Comparison of ENCODE assay signal across 9 cellular contexts in the genomic region with DNA sequence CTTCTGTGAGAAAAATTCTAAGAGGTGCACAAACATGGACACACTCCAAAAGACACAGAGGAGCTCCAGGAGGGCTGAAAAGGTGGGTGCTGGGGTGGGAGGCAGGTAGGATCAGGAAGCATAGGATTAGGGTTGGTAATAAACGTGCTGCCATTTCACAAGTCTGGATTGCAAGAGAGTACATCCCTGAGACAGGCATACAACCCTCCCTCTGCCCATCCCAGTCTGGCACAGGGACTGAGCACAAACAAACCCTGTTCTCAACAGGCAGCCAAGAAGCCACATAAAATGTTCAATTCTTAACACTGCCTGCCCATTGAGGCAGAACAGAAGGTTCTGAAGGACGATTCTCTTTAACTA. TPM values are rescaled to one million over a fixed set of nuclear protein-coding genes. Genes with fewer than 3 reads are reported as not detected.
DNase-seq lines count a peak whose midpoint lies in the region; ATAC-seq, FAIRE-seq and TF ChIP-seq lines count a peak whose summit lies in the region.
"Had no signal": no experiment of that assay in that cellular context is flagged by ENCODE, and none has a peak within 500 bp of the region (broad histone marks: within the 10 kb centered on the region; RNA-seq: fewer than 3 reads in every experiment).

No MANE protein-coding gene starts in this region.

- peak; percentile 19 for ATAC-seq in GM19463 (IDR thresholded peaks at IDR 0.05; ENCODE audit: unreplicated experiment)
- no peak for ATAC-seq in stimulated activated effector memory CD8-positive, alpha-beta T cell treated with anti-CD3 and anti-CD28 coated beads, Interleukin-12 subunit alpha, Interleukin-12 subunit beta, amount 100 ng/mL, for 72 hours

- no peak for TF ChIP-seq CTCF in LNCaP clone FGC (IDR thresholded peaks at IDR 0.05; ENCODE audit: control insufficient read depth, extremely low read depth, insufficient read depth)
- TF ChIP-seq CTCF in endothelial cell of umbilical vein (IDR thresholded peaks at IDR 0.05; ENCODE audit: extremely low read depth in 1 of 2, insufficient read depth in 1 of 2, low read depth in 1 of 2, low read length in 2 of 2), result no peak
- no peak for TF ChIP-seq CTCF in glutamatergic neuron (IDR thresholded peaks at IDR 0.05; ENCODE audit: partially characterized antibody, unreplicated experiment)

- H3K9me3 ChIP-seq in BLaER1, result no peaks in the 10 kb centered on the region
- H3K9me3 ChIP-seq in endothelial cell of umbilical vein (replicated peaks; ENCODE audit: control insufficient read depth, insufficient read depth, low read length), result no peaks in the 10 kb centered on the region

- peaks cover 76% of the 10 kb centered on the region for H3K79me2 ChIP-seq in endothelial cell of umbilical vein (ENCODE audit: control insufficient read depth, insufficient read depth, low read length)

- H3K9ac ChIP-seq in BLaER1, result peak overlapping the region; percentile 42; the same call in 1 of the 2 replicates
- peak overlapping the region; percentile 93 for H3K9ac ChIP-seq in endothelial cell of umbilical vein (replicated peaks; ENCODE audit: extremely low read depth, insufficient read depth, low read length)

- no peak overlapping the region for H3K4me3 ChIP-seq in BLaER1
- peak overlapping the region; percentile 12; the same call in 1 of the 2 replicates for H3K4me3 ChIP-seq in LNCaP clone FGC (ENCODE audit: low read depth, low read length)
- H3K4me3 ChIP-seq in endothelial cell of umbilical vein (replicated peaks in 1 of 3; ENCODE audit: insufficient read depth in 1 of 3, low read depth in 1 of 3, low read length in 3 of 3), result peak overlapping the region in 2 of 3 experiments; percentile 2 to 49

- H3K27me3 ChIP-seq in BLaER1 (no peaks in the 10 kb centered on the region), endothelial cell of umbilical vein (ENCODE audit: control insufficient read depth in 2 of 2, insufficient read depth in 2 of 2, low read length in 2 of 2) (no peaks in the 10 kb centered on the region)

- dilution Hi-C loops in endothelial cell of umbilical vein (cut with MboI; ENCODE audit: extremely low pct_ligation_motif_present, low sequenced_read_pairs), result no loop called here

- H3K36me3 ChIP-seq in BLaER1 (peaks cover 11% of the 10 kb centered on the region), endothelial cell of umbilical vein (ENCODE audit: control insufficient read depth in 2 of 2, extremely low read depth in 1 of 2, insufficient read depth in 2 of 2, low read length in 2 of 2) (no peaks in the 10 kb centered on the region)

- no peak for TF ChIP-seq POLR2A in endothelial cell of umbilical vein (IDR thresholded peaks at IDR 0.05; ENCODE audit: low read depth, low read length)

- intact Hi-C loops in endothelial cell of umbilical vein (cut with micrococcal nuclease), result loop anchor here (1.0 to 10.0 kb wide), 3 partner anchors 18 to 385 kb away; partner anchors contain the start of genes ATM, NPAT and SLC35F2

- peaks cover 28% of the 10 kb centered on the region for H3K4me1 Mint-ChIP-seq in stimulated activated effector memory CD8-positive, alpha-beta T cell treated with anti-CD3 and anti-CD28 coated beads, Interleukin-12 subunit alpha, Interleukin-12 subunit beta, amount 100 ng/mL, for 72 hours
- H3K4me1 Mint-ChIP-seq in glutamatergic neuron (ENCODE audit: low read depth, unreplicated experiment), result no peaks in the 10 kb centered on the region

- peak overlapping the region; percentile 44 for H3K4me3 Mint-ChIP-seq in stimulated activated effector memory CD8-positive, alpha-beta T cell treated with anti-CD3 and anti-CD28 coated beads, Interleukin-12 subunit alpha, Interleukin-12 subunit beta, amount 100 ng/mL, for 72 hours
- H3K4me3 Mint-ChIP-seq in glutamatergic neuron (ENCODE audit: unreplicated experiment), result no peak overlapping the region

- POLR2A ChIA-PET in endothelial cell of umbilical vein (lab: Charles Lee), result interaction anchor here (0.5 to 1.4 kb wide), 4 partner anchors 13 to 21 kb away, joined by 4 to 6 read pairs (median 5); no protein-coding TSS in a partner anchor

- no peaks in the 10 kb centered on the region for H3K27me3 Mint-ChIP-seq in glutamatergic neuron (ENCODE audit: unreplicated experiment)

- CTCF ChIA-PET in endothelial cell of umbilical vein (lab: Charles Lee), result interaction anchor here (1.4 to 1.7 kb wide), 5 partner anchors 9 to 68 kb away, joined by 3 to 13 read pairs (median 8); no protein-coding TSS in a partner anchor

- H4K20me1 ChIP-seq in BLaER1, result peaks cover 98% of the 10 kb centered on the region
- H4K20me1 ChIP-seq in endothelial cell of umbilical vein (replicated peaks; ENCODE audit: control insufficient read depth, extremely low read depth, insufficient read depth, low read length), result no peaks in the 10 kb centered on the region

- peak overlapping the region; percentile 63 for H3K27ac Mint-ChIP-seq in stimulated activated effector memory CD8-positive, alpha-beta T cell treated with anti-CD3 and anti-CD28 coated beads, Interleukin-12 subunit alpha, Interleukin-12 subunit beta, amount 100 ng/mL, for 72 hours
- H3K27ac Mint-ChIP-seq in glutamatergic neuron (ENCODE audit: unreplicated experiment), result no peak overlapping the region

- no peak overlapping the region for H2AFZ ChIP-seq in endothelial cell of umbilical vein (ENCODE audit: low read depth, low read length)

- H3K4me2 ChIP-seq in BLaER1, result peak overlapping the region; percentile 55
- peak overlapping the region; percentile 85 for H3K4me2 ChIP-seq in endothelial cell of umbilical vein (ENCODE audit: insufficient read depth, low read length)

- H3K4me1 ChIP-seq in BLaER1, result peaks cover 29% of the 10 kb centered on the region
- peaks cover 37% of the 10 kb centered on the region for H3K4me1 ChIP-seq in endothelial cell of umbilical vein (ENCODE audit: control insufficient read depth, extremely low read depth, insufficient read depth, low read length)

- peak; percentile 88 for DNase-seq in LNCaP clone FGC (ENCODE audit: low read depth)
- DNase-seq in endothelial cell of umbilical vein (ENCODE audit: low read depth, low spot score), result no peak
- no peak for DNase-seq in stimulated activated effector memory CD8-positive, alpha-beta T cell treated with anti-CD3 and anti-CD28 coated beads, Interleukin-12 subunit alpha, Interleukin-12 subunit beta, amount 100 ng/mL, for 72 hours (ENCODE audit: low spot score in 2 of 2)
- DNase-seq in HuH-7.5 (ENCODE audit: low spot score), result no peak
- no peak for DNase-seq in activated CD8-positive, alpha-beta memory T cell treated with anti-CD3 and anti-CD28 coated beads for 24 hours
- DNase-seq in glutamatergic neuron, result no peak

- no peak for FAIRE-seq in endothelial cell of umbilical vein (lab: Jason Lieb, UNC)
- FAIRE-seq: H1 had no signal

- H3K9me1 ChIP-seq in endothelial cell of umbilical vein (replicated peaks; ENCODE audit: control insufficient read depth, extremely low read depth, insufficient read depth, low read length), result no peaks in the 10 kb centered on the region

- H3K27ac ChIP-seq in BLaER1 (peak overlapping the region; percentile 58), endothelial cell of umbilical vein (ENCODE audit: insufficient read depth, low read depth, low read length) (peak overlapping the region; percentile 91)

- no peaks in the 10 kb centered on the region for H3K9me3 Mint-ChIP-seq in stimulated activated effector memory CD8-positive, alpha-beta T cell treated with anti-CD3 and anti-CD28 coated beads, Interleukin-12 subunit alpha, Interleukin-12 subunit beta, amount 100 ng/mL, for 72 hours
- H3K9me3 Mint-ChIP-seq in glutamatergic neuron (ENCODE audit: unreplicated experiment), result no peaks in the 10 kb centered on the region

- BruUV-seq in endothelial cell of umbilical vein (replicated peaks; lab: Mats Ljungman, UMichigan), result no TSS peak

- H3K36me3 Mint-ChIP-seq in stimulated activated effector memory CD8-positive, alpha-beta T cell treated with anti-CD3 and anti-CD28 coated beads, Interleukin-12 subunit alpha, Interleukin-12 subunit beta, amount 100 ng/mL, for 72 hours, result peaks cover 26% of the 10 kb centered on the region
- no peaks in the 10 kb centered on the region for H3K36me3 Mint-ChIP-seq in glutamatergic neuron (ENCODE audit: unreplicated experiment)

TF ChIP-seq in endothelial cell of umbilical vein, 7 proteins besides CTCF, POLR2A, EP300 and RAD21:
- TF ChIP-seq MYC (IDR thresholded peaks at IDR 0.05; ENCODE audit: low read depth, low read length), result no peak
- TF ChIP-seq MAX (IDR thresholded peaks at IDR 0.05; ENCODE audit: insufficient read depth, insufficient read length), result no peak
- TF ChIP-seq GATA2 (IDR thresholded peaks at IDR 0.05; ENCODE audit: insufficient read depth, insufficient read length, low read depth, low read length), result no peak
- no peak for TF ChIP-seq FOS (IDR thresholded peaks at IDR 0.05; ENCODE audit: borderline replicate concordance, insufficient read depth, low read length)
- TF ChIP-seq POLR2AphosphoS5 (IDR thresholded peaks at IDR 0.05; ENCODE audit: insufficient read depth, low read depth, low read length), result no peak
- no peak for TF ChIP-seq JUN (IDR thresholded peaks at IDR 0.05; ENCODE audit: borderline replicate concordance, insufficient read depth, insufficient read length, low read depth)
- TF ChIP-seq EZH2 (IDR thresholded peaks at IDR 0.05; ENCODE audit: borderline replicate concordance, low read depth, low read length, severe bottlenecking), result no peak

RNA-seq across cellular contexts. Expression of gene SLC35F2, which starts 18.5 kb away (rescaled TPM):
- total RNA-seq in endothelial cell of umbilical vein, result 57.8 and 59.7 TPM in 2 replicates
- polyA plus RNA-seq in endothelial cell of umbilical vein, result 37.2 and 41.0 TPM in 2 replicates
- 38.9 and 41.6 TPM in 2 replicates for polyA plus RNA-seq in endothelial cell of umbilical vein (2011; cell fraction: cytosol; rRNA removed)
- 25.2 and 31.2 TPM in 2 replicates for polyA plus RNA-seq in endothelial cell of umbilical vein (2011; cell fraction: nucleus; rRNA removed)
- 63.7 and 67.1 TPM in 2 replicates for polyA plus RNA-seq in endothelial cell of umbilical vein (2012)
- 87.2 and 87.7 TPM in 2 replicates for polyA minus RNA-seq in endothelial cell of umbilical vein
- polyA minus RNA-seq in endothelial cell of umbilical vein (2011; cell fraction: cytosol; rRNA and poly(A)+ RNA removed), result 19.5 TPM
- polyA minus RNA-seq in endothelial cell of umbilical vein (2011; cell fraction: nucleus; rRNA and poly(A)+ RNA removed), result 10.1 and 18.1 TPM in 2 replicates
- total RNA-seq in glutamatergic neuron (ENCODE audit: unreplicated experiment), result 3.5 TPM

Comparison
In these comparisons a context has a peak if more than half of its experiments do, and no peak if none do; other contexts are left out.
1. RNA of gene SLC35F2, which starts 18.5 kb away (total RNA-seq): 57.8 to 59.7 TPM in endothelial cell of umbilical vein; 3.5 TPM in glutamatergic neuron (single experiment); every median in the first group is over 10 times any median in the second.